In the genomic region with DNA sequence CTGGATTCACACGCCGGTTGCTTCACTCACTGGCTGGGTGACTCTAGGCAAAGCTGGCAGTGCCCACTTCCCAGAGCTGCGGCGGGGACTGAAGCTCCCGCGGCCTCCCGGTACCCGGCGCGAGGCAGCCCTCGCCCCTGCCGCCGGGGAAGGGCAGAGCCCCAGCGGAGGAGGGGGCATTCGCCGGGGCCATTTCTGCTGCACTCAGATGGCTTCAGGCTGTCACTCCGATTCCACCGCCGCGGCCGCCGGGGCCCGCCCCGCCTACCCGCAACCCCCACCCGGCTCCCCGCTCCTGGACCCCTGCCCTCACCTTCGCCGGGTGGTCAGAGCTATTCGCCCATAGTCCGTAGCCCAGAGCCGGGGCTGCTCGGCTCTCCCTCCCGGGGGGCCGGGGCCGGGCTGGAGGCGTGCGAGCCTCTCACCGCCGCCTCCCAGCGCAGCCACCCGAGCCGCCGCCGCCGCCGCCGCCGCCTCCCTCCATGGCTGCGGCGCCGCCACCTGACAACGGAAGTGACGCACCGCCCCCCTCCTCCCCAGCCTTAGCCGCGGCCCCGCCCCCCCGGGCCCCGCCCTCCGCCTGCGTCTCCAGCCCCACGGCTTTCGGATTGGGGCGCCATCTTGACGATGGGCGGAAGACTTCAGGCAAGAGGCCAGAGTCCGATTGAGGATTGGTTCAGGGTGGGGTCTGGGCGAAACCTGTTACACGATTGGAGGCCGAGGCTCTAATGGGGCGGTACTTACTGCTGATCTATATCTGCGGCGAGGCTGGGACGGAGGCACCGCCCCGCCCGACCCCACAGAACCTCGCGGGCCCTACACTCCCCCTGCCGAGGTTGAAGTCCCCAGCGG, we compare ENCODE assay signal across 1 cellular context.
A peak's percentile ranks its signal among the peaks of the same experiment; 100 is the strongest.
TF ChIP-seq lines count a peak whose summit lies in the region.

A gene with protein sequence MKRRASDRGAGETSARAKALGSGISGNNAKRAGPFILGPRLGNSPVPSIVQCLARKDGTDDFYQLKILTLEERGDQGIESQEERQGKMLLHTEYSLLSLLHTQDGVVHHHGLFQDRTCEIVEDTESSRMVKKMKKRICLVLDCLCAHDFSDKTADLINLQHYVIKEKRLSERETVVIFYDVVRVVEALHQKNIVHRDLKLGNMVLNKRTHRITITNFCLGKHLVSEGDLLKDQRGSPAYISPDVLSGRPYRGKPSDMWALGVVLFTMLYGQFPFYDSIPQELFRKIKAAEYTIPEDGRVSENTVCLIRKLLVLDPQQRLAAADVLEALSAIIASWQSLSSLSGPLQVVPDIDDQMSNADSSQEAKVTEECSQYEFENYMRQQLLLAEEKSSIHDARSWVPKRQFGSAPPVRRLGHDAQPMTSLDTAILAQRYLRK (minus strand): TSS at position 515 of the 852 bp plus-strand sequence. CDS start 24,592 bp downstream, outside the sequence.

TF ChIP-seq in K562, 482 proteins besides CTCF, POLR2A, EP300 and RAD21 (continued from another document and continues in another):
- TF ChIP-seq, protein P1, sequence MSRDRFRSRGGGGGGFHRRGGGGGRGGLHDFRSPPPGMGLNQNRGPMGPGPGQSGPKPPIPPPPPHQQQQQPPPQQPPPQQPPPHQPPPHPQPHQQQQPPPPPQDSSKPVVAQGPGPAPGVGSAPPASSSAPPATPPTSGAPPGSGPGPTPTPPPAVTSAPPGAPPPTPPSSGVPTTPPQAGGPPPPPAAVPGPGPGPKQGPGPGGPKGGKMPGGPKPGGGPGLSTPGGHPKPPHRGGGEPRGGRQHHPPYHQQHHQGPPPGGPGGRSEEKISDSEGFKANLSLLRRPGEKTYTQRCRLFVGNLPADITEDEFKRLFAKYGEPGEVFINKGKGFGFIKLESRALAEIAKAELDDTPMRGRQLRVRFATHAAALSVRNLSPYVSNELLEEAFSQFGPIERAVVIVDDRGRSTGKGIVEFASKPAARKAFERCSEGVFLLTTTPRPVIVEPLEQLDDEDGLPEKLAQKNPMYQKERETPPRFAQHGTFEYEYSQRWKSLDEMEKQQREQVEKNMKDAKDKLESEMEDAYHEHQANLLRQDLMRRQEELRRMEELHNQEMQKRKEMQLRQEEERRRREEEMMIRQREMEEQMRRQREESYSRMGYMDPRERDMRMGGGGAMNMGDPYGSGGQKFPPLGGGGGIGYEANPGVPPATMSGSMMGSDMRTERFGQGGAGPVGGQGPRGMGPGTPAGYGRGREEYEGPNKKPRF (IDR thresholded peaks at IDR 0.05; ENCODE audit: low read depth, low read length), result no peak
- TF ChIP-seq FOXA3 (CRISPR knock-in tag; conservative IDR thresholded peaks at IDR 0.05 in 1 of 2, IDR thresholded peaks at IDR 0.05 in 1 of 2) (no peak), ZSCAN29 (IDR thresholded peaks at IDR 0.05) (no peak), HSF4 (CRISPR knock-in tag; IDR thresholded peaks at IDR 0.05; ENCODE audit: borderline replicate concordance) (no peak), RB1 (IDR thresholded peaks at IDR 0.05; ENCODE audit: low read depth) (peak; percentile 86), CHD2 (IDR thresholded peaks at IDR 0.05; ENCODE audit: low read depth, low read length) (peak; percentile 88), CAMTA2 (CRISPR knock-in tag; conservative IDR thresholded peaks at IDR 0.05) (no peak), ZNF785 (CRISPR knock-in tag; IDR thresholded peaks at IDR 0.05) (no peak), CHCHD3 (CRISPR knock-in tag; IDR thresholded peaks at IDR 0.05) (no peak), TGIF2 (CRISPR knock-in tag; IDR thresholded peaks at IDR 0.05) (no peak; the same call in 1 of the 2 replicates), RBM39 (optimal IDR thresholded peaks at IDR 0.05; ENCODE audit: low read depth, low read length) (no peak), DACH1 (IDR thresholded peaks at IDR 0.05; ENCODE audit: partially characterized antibody) (no peak), SMC3 (conservative IDR thresholded peaks at IDR 0.05; ENCODE audit: insufficient read depth, low read depth, low read length) (no peak), PCBP2 (IDR thresholded peaks at IDR 0.05; ENCODE audit: low read depth, low read length, poor library complexity, severe bottlenecking) (no peak), ZNF584 (CRISPR knock-in tag; IDR thresholded peaks at IDR 0.05; ENCODE audit: low read depth) (no peak), ZNF699 (CRISPR knock-in tag; IDR thresholded peaks at IDR 0.05; ENCODE audit: insufficient replicate concordance) (no peak), ZNF75A (CRISPR knock-in tag; IDR thresholded peaks at IDR 0.05) (no peak)
- TF ChIP-seq, protein P2, sequence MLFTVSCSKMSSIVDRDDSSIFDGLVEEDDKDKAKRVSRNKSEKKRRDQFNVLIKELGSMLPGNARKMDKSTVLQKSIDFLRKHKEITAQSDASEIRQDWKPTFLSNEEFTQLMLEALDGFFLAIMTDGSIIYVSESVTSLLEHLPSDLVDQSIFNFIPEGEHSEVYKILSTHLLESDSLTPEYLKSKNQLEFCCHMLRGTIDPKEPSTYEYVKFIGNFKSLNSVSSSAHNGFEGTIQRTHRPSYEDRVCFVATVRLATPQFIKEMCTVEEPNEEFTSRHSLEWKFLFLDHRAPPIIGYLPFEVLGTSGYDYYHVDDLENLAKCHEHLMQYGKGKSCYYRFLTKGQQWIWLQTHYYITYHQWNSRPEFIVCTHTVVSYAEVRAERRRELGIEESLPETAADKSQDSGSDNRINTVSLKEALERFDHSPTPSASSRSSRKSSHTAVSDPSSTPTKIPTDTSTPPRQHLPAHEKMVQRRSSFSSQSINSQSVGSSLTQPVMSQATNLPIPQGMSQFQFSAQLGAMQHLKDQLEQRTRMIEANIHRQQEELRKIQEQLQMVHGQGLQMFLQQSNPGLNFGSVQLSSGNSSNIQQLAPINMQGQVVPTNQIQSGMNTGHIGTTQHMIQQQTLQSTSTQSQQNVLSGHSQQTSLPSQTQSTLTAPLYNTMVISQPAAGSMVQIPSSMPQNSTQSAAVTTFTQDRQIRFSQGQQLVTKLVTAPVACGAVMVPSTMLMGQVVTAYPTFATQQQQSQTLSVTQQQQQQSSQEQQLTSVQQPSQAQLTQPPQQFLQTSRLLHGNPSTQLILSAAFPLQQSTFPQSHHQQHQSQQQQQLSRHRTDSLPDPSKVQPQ (CRISPR knock-in tag; IDR thresholded peaks at IDR 0.05; ENCODE audit: borderline replicate concordance), result no peak
- TF ChIP-seq, protein P3, sequence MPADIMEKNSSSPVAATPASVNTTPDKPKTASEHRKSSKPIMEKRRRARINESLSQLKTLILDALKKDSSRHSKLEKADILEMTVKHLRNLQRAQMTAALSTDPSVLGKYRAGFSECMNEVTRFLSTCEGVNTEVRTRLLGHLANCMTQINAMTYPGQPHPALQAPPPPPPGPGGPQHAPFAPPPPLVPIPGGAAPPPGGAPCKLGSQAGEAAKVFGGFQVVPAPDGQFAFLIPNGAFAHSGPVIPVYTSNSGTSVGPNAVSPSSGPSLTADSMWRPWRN (IDR thresholded peaks at IDR 0.05; ENCODE audit: low read depth), result no peak
- TF ChIP-seq, protein P4, sequence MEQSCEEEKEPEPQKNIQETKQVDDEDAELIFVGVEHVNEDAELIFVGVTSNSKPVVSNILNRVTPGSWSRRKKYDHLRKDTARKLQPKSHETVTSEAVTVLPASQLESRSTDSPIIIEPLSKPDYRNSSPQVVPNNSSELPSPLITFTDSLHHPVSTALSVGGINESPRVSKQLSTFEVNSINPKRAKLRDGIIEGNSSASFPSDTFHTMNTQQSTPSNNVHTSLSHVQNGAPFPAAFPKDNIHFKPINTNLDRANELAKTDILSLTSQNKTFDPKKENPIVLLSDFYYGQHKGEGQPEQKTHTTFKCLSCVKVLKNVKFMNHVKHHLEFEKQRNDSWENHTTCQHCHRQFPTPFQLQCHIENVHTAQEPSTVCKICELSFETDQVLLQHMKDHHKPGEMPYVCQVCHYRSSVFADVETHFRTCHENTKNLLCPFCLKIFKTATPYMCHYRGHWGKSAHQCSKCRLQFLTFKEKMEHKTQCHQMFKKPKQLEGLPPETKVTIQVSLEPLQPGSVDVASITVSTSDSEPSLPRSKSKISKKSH (CRISPR knock-in tag; IDR thresholded peaks at IDR 0.05), result no peak
- TF ChIP-seq, protein P5, sequence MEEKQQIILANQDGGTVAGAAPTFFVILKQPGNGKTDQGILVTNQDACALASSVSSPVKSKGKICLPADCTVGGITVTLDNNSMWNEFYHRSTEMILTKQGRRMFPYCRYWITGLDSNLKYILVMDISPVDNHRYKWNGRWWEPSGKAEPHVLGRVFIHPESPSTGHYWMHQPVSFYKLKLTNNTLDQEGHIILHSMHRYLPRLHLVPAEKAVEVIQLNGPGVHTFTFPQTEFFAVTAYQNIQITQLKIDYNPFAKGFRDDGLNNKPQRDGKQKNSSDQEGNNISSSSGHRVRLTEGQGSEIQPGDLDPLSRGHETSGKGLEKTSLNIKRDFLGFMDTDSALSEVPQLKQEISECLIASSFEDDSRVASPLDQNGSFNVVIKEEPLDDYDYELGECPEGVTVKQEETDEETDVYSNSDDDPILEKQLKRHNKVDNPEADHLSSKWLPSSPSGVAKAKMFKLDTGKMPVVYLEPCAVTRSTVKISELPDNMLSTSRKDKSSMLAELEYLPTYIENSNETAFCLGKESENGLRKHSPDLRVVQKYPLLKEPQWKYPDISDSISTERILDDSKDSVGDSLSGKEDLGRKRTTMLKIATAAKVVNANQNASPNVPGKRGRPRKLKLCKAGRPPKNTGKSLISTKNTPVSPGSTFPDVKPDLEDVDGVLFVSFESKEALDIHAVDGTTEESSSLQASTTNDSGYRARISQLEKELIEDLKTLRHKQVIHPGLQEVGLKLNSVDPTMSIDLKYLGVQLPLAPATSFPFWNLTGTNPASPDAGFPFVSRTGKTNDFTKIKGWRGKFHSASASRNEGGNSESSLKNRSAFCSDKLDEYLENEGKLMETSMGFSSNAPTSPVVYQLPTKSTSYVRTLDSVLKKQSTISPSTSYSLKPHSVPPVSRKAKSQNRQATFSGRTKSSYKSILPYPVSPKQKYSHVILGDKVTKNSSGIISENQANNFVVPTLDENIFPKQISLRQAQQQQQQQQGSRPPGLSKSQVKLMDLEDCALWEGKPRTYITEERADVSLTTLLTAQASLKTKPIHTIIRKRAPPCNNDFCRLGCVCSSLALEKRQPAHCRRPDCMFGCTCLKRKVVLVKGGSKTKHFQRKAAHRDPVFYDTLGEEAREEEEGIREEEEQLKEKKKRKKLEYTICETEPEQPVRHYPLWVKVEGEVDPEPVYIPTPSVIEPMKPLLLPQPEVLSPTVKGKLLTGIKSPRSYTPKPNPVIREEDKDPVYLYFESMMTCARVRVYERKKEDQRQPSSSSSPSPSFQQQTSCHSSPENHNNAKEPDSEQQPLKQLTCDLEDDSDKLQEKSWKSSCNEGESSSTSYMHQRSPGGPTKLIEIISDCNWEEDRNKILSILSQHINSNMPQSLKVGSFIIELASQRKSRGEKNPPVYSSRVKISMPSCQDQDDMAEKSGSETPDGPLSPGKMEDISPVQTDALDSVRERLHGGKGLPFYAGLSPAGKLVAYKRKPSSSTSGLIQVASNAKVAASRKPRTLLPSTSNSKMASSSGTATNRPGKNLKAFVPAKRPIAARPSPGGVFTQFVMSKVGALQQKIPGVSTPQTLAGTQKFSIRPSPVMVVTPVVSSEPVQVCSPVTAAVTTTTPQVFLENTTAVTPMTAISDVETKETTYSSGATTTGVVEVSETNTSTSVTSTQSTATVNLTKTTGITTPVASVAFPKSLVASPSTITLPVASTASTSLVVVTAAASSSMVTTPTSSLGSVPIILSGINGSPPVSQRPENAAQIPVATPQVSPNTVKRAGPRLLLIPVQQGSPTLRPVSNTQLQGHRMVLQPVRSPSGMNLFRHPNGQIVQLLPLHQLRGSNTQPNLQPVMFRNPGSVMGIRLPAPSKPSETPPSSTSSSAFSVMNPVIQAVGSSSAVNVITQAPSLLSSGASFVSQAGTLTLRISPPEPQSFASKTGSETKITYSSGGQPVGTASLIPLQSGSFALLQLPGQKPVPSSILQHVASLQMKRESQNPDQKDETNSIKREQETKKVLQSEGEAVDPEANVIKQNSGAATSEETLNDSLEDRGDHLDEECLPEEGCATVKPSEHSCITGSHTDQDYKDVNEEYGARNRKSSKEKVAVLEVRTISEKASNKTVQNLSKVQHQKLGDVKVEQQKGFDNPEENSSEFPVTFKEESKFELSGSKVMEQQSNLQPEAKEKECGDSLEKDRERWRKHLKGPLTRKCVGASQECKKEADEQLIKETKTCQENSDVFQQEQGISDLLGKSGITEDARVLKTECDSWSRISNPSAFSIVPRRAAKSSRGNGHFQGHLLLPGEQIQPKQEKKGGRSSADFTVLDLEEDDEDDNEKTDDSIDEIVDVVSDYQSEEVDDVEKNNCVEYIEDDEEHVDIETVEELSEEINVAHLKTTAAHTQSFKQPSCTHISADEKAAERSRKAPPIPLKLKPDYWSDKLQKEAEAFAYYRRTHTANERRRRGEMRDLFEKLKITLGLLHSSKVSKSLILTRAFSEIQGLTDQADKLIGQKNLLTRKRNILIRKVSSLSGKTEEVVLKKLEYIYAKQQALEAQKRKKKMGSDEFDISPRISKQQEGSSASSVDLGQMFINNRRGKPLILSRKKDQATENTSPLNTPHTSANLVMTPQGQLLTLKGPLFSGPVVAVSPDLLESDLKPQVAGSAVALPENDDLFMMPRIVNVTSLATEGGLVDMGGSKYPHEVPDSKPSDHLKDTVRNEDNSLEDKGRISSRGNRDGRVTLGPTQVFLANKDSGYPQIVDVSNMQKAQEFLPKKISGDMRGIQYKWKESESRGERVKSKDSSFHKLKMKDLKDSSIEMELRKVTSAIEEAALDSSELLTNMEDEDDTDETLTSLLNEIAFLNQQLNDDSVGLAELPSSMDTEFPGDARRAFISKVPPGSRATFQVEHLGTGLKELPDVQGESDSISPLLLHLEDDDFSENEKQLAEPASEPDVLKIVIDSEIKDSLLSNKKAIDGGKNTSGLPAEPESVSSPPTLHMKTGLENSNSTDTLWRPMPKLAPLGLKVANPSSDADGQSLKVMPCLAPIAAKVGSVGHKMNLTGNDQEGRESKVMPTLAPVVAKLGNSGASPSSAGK (IDR thresholded peaks at IDR 0.05), result no peak
- TF ChIP-seq, protein P6, sequence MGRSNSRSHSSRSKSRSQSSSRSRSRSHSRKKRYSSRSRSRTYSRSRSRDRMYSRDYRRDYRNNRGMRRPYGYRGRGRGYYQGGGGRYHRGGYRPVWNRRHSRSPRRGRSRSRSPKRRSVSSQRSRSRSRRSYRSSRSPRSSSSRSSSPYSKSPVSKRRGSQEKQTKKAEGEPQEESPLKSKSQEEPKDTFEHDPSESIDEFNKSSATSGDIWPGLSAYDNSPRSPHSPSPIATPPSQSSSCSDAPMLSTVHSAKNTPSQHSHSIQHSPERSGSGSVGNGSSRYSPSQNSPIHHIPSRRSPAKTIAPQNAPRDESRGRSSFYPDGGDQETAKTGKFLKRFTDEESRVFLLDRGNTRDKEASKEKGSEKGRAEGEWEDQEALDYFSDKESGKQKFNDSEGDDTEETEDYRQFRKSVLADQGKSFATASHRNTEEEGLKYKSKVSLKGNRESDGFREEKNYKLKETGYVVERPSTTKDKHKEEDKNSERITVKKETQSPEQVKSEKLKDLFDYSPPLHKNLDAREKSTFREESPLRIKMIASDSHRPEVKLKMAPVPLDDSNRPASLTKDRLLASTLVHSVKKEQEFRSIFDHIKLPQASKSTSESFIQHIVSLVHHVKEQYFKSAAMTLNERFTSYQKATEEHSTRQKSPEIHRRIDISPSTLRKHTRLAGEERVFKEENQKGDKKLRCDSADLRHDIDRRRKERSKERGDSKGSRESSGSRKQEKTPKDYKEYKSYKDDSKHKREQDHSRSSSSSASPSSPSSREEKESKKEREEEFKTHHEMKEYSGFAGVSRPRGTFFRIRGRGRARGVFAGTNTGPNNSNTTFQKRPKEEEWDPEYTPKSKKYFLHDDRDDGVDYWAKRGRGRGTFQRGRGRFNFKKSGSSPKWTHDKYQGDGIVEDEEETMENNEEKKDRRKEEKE (IDR thresholded peaks at IDR 0.05; ENCODE audit: borderline replicate concordance in 1 of 2, control insufficient read depth in 1 of 2, low read depth in 2 of 2, low read length in 1 of 2), result no peak
